19 cellular contexts compared by ENCODE assay signal in genomic region chr6:35267897-35268296, GRCh38. TPM values are rescaled to one million over a fixed set of nuclear protein-coding genes. Genes with fewer than 3 reads are reported as not detected.
A peak's percentile ranks its signal among the peaks of the same experiment; 100 is the strongest.
DNase-seq lines count a peak whose midpoint lies in the region; ATAC-seq and TF ChIP-seq lines count a peak whose summit lies in the region.
"Had no signal": no experiment of that assay in that cellular context is flagged by ENCODE, and none has a peak within 500 bp of the region (broad histone marks: within the 10 kb centered on the region; RNA-seq: fewer than 3 reads in every experiment).

No MANE protein-coding gene starts in this region.

- in situ Hi-C loops in gastrocnemius medialis (cut with MboI; ENCODE audit: low sequenced_read_pairs in 4 of 4) = no loop called here

- H3K4me1 Mint-ChIP-seq in CD4-positive, CD25-positive, alpha-beta regulatory T cell = peaks cover 25 to 52% (median 36%) of the 10 kb centered on the region in 4 donors
- H3K4me1 Mint-ChIP-seq in endodermal cell = peaks cover 31% of the 10 kb centered on the region

- H3K36me3 ChIP-seq in CD4-positive, CD25-positive, alpha-beta regulatory T cell (ENCODE audit: control insufficient read depth, insufficient read depth, low read length) = no peaks in the 10 kb centered on the region
- H3K36me3 ChIP-seq in HEK293 (ENCODE audit: control insufficient read depth in 2 of 2, insufficient read depth in 1 of 2, low read length in 2 of 2) (no peaks in the 10 kb centered on the region; a peak in 1 of 3 replicates), endodermal cell (ENCODE audit: control insufficient read depth, insufficient read depth, low read length) (no peaks in the 10 kb centered on the region), gastrocnemius medialis (no peaks in the 10 kb centered on the region)
- H3K36me3 ChIP-seq: BE2C had no signal

- H3K36me3 Mint-ChIP-seq in CD4-positive, CD25-positive, alpha-beta regulatory T cell = peaks cover 20% of the 10 kb centered on the region
- peaks cover 12% of the 10 kb centered on the region for H3K36me3 Mint-ChIP-seq in endodermal cell (ENCODE audit: low read depth)

- intact Hi-C loops in gastrocnemius medialis (cut with DNase I; ENCODE audit: low total_unique reads) = loop anchor here (10.0 kb wide), 1 partner anchor 467 kb away; the partner anchor contains the start of gene ARMC12

- no peaks in the 10 kb centered on the region for H3K9me3 ChIP-seq in CD4-positive, CD25-positive, alpha-beta regulatory T cell (ENCODE audit: control insufficient read depth in 2 of 2, low read length in 2 of 2)
- no peaks in the 10 kb centered on the region for H3K9me3 ChIP-seq in HEK293 (ENCODE audit: control insufficient read depth, insufficient read depth, low read depth, low read length)
- H3K9me3 ChIP-seq in endodermal cell (ENCODE audit: control insufficient read depth, low read length) = no peaks in the 10 kb centered on the region
- no peaks in the 10 kb centered on the region for H3K9me3 ChIP-seq in gastrocnemius medialis
- H3K9me3 ChIP-seq: BE2C, HAP-1 had no signal

- peak overlapping the region in 2 of 3 donors; percentile 20 to 38 for H3K27ac Mint-ChIP-seq in CD4-positive, CD25-positive, alpha-beta regulatory T cell
- H3K27ac Mint-ChIP-seq in endodermal cell = peak overlapping the region; percentile 71
- H3K27ac Mint-ChIP-seq: HFFc6 had no signal

- no peak for ATAC-seq in CD4-positive, CD25-positive, alpha-beta regulatory T cell (ENCODE audit: low read depth in 2 of 2)
- ATAC-seq in gastrocnemius medialis = no peak
- ATAC-seq: K562 had no signal

- 66% methylated on average over 1 of the region's 2 CpGs; no CpG with 5 or more reads in 1 of the 2 experiments for WGBS in endodermal cell (ENCODE audit: insufficient coverage in 1 of 2, insufficient read length in 1 of 2), 2 experiments

- H3K27me3 Mint-ChIP-seq in CD4-positive, CD25-positive, alpha-beta regulatory T cell = no peaks in the 10 kb centered on the region
- H3K27me3 Mint-ChIP-seq in endodermal cell (ENCODE audit: insufficient read depth) = no peaks in the 10 kb centered on the region
- H3K27me3 Mint-ChIP-seq: CD4-positive, alpha-beta memory T cell had no signal

- POLR2A ChIA-PET in HEK293 (lab: Yijun Ruan, JAX) = interaction anchor here (0.7 to 2.1 kb wide), 4 partner anchors 9 to 182 kb away, joined by 4 to 20 read pairs (median 5); partner anchors contain the start of gene ZNF76

- no peaks in the 10 kb centered on the region for H3K9me3 Mint-ChIP-seq in CD4-positive, CD25-positive, alpha-beta regulatory T cell
- no peaks in the 10 kb centered on the region for H3K9me3 Mint-ChIP-seq in endodermal cell
- H3K9me3 Mint-ChIP-seq: CD4-positive, alpha-beta memory T cell; HFFc6 had no signal

- H3K4me1 ChIP-seq in CD4-positive, CD25-positive, alpha-beta regulatory T cell (ENCODE audit: control insufficient read depth, insufficient read depth, low read length, poor library complexity, severe bottlenecking) = no peaks in the 10 kb centered on the region
- H3K4me1 ChIP-seq in HEK293 (ENCODE audit: control insufficient read depth, insufficient read depth, low read length) (peaks cover 4% of the 10 kb centered on the region; the same call in 1 of the 2 replicates), endodermal cell (ENCODE audit: control insufficient read depth, insufficient read depth, low read length) (peaks cover 23% of the 10 kb centered on the region), gastrocnemius medialis (peaks cover 47 to 48% of the 10 kb centered on the region in 2 donors)
- H3K4me1 ChIP-seq: HAP-1 had no signal

- H3K27ac ChIP-seq in CD4-positive, CD25-positive, alpha-beta regulatory T cell (ENCODE audit: insufficient read depth, low read length, poor library complexity, severe bottlenecking) = no peak overlapping the region
- H3K27ac ChIP-seq in HEK293 (ENCODE audit: extremely low read depth, low read depth, low read length) (no peak overlapping the region), endodermal cell (ENCODE audit: low read depth, low read length) (no peak overlapping the region), gastrocnemius medialis (peak overlapping the region in 3 of 4 donors; percentile 3 to 48 (median 14))
- H3K27ac ChIP-seq: GM23248 had no signal

- no peak for TF ChIP-seq POLR2A in gastrocnemius medialis (IDR thresholded peaks at IDR 0.05)

- DNase-seq in CD4-positive, CD25-positive, alpha-beta regulatory T cell = no peak
- no peak for DNase-seq in endodermal cell
- DNase-seq in gastrocnemius medialis = no peak
- DNase-seq in NCI-H1930 (lab: John Stamatoyannopoulos, UW) = no peak
- no peak for DNase-seq in Ammon's horn (ENCODE audit: low spot score)
- no peak for DNase-seq in stimulated activated CD4-positive, alpha-beta T cell treated with anti-CD3 and anti-CD28 coated beads, Interleukin-12 subunit alpha, Interleukin-12 subunit beta, amount 100 ng/mL, for 4 hours
- DNase-seq: C1 segment of cervical spinal cord; CD4-positive, alpha-beta memory T cell; DMS153; DMS79; GDM1; GM23248; HFFc6; IMR-90 had no signal

- H3K27me3 ChIP-seq in CD4-positive, CD25-positive, alpha-beta regulatory T cell (ENCODE audit: control insufficient read depth, insufficient read depth, low read length) = no peaks in the 10 kb centered on the region
- H3K27me3 ChIP-seq in endodermal cell (ENCODE audit: control insufficient read depth, insufficient read depth, low read length, poor library complexity, severe bottlenecking) = no peaks in the 10 kb centered on the region
- H3K27me3 ChIP-seq in gastrocnemius medialis = no peaks in the 10 kb centered on the region
- H3K27me3 ChIP-seq: BE2C had no signal

- H3K9ac ChIP-seq in endodermal cell (ENCODE audit: extremely low read depth, low read length, poor library complexity, severe bottlenecking) = peak overlapping the region; percentile 27
- H3K9ac ChIP-seq: GM23248 had no signal

- CTCF ChIA-PET in HEK293 (lab: Yijun Ruan, JAX) = interaction anchor here (0.7 to 1.3 kb wide), 6 partner anchors 20 to 200 kb away, joined by 3 to 10 read pairs (median 3); no protein-coding TSS in a partner anchor

- TF ChIP-seq CTCF in HEK293 (tag by site-specific recombination; IDR thresholded peaks at IDR 0.05) = no peak
- TF ChIP-seq CTCF in endodermal cell (conservative IDR thresholded peaks at IDR 0.05) = no peak
- TF ChIP-seq CTCF in gastrocnemius medialis (IDR thresholded peaks at IDR 0.05 in 4 of 5, conservative IDR thresholded peaks at IDR 0.05 in 1 of 5) = no peak

- no peak overlapping the region for H3K4me3 ChIP-seq in CD4-positive, CD25-positive, alpha-beta regulatory T cell (ENCODE audit: low read depth, low read length)
- H3K4me3 ChIP-seq in HEK293 (ENCODE audit: low read depth, low read length) = no peak overlapping the region
- H3K4me3 ChIP-seq in endodermal cell (ENCODE audit: low read length) = no peak overlapping the region
- H3K4me3 ChIP-seq in gastrocnemius medialis = no peak overlapping the region
- H3K4me3 ChIP-seq: GM23248, HAP-1, K562 had no signal

- H3K4me3 Mint-ChIP-seq in CD4-positive, CD25-positive, alpha-beta regulatory T cell = no peak overlapping the region
- H3K4me3 Mint-ChIP-seq in endodermal cell = no peak overlapping the region
- H3K4me3 Mint-ChIP-seq: CD4-positive, alpha-beta memory T cell; HFFc6 had no signal

TF ChIP-seq in HEK293, 187 proteins besides CTCF, POLR2A, EP300 and RAD21:
- TF ChIP-seq ZNF121 (tag by site-specific recombination; IDR thresholded peaks at IDR 0.05) = no peak
- TF ChIP-seq SP2 (tag by site-specific recombination; IDR thresholded peaks at IDR 0.05) = no peak
- TF ChIP-seq KLF1 (tag by site-specific recombination; IDR thresholded peaks at IDR 0.05) = no peak
- no peak for TF ChIP-seq ZNF560 (tag by site-specific recombination; IDR thresholded peaks at IDR 0.05; ENCODE audit: borderline replicate concordance)
- TF ChIP-seq SP7 (tag by site-specific recombination; IDR thresholded peaks at IDR 0.05) = 0 out of 2 replicates have a peak, but pooled peaks have one; percentile 26
- no peak for TF ChIP-seq OSR2 (tag by site-specific recombination; IDR thresholded peaks at IDR 0.05)

RNA-seq across cellular contexts. Expression of gene ZNF76, which starts 8.4 kb away (rescaled TPM):
- 66.6 TPM for total RNA-seq in CD4-positive, CD25-positive, alpha-beta regulatory T cell
- polyA plus RNA-seq in CD4-positive, CD25-positive, alpha-beta regulatory T cell = 10 to 100 TPM; 18.7 to 25.1 (median 20.5) TPM
- 10 to 100 TPM; 39.0 to 42.9 TPM for total RNA-seq in endodermal cell
- 46.7 TPM for polyA plus RNA-seq in endodermal cell (2013, experiment 1 of 2)
- polyA plus RNA-seq in endodermal cell (2013, experiment 2 of 2) = 38.9 TPM
- total RNA-seq in gastrocnemius medialis = 10 to 100 TPM; 26.1 to 35.2 (median 27.5) TPM

RNA-seq across cellular contexts. Expression of gene DEF6, which starts 29.7 kb away (rescaled TPM):
- total RNA-seq in CD4-positive, CD25-positive, alpha-beta regulatory T cell = 247 TPM
- 100 to 1,000 TPM; 134 to 142 (median 139) TPM for polyA plus RNA-seq in CD4-positive, CD25-positive, alpha-beta regulatory T cell
- total RNA-seq in endodermal cell = 1 to 10 TPM; 6.3 to 6.8 TPM
- 2.0 TPM for polyA plus RNA-seq in endodermal cell (2013, experiment 1 of 2)
- polyA plus RNA-seq in endodermal cell (2013, experiment 2 of 2) = 2.2 TPM
- total RNA-seq in gastrocnemius medialis = 1 to 10 TPM in 1 of 4 donors, under 1 TPM in 3; 0.15 to 2.9 (median 0.68) TPM
- total RNA-seq: A172 had no signal

RNA-seq across cellular contexts. Expression of gene SCUBE3, which starts 54.1 kb away (rescaled TPM):
- not detected for total RNA-seq in CD4-positive, CD25-positive, alpha-beta regulatory T cell
- polyA plus RNA-seq in CD4-positive, CD25-positive, alpha-beta regulatory T cell = under 1 TPM in 3 of 4 donors, not detected in 1; 0.03 to 0.11 (median 0.05) TPM
- total RNA-seq in endodermal cell (under 1 TPM; 0.27 to 0.86 TPM), gastrocnemius medialis (under 1 TPM in 2 of 4 donors, not detected in 2; 0.05 to 0.07 TPM)
- polyA plus RNA-seq in endodermal cell (2013, experiment 1 of 2) = 22.4 TPM
- 18.8 TPM for polyA plus RNA-seq in endodermal cell (2013, experiment 2 of 2)
- total RNA-seq: CD4-positive, alpha-beta memory T cell; K562 had no signal

Comparison
In these comparisons a context has a peak if more than half of its experiments do, and no peak if none do; other contexts are left out.
1. H3K27ac ChIP-seq: peak in gastrocnemius medialis (3 of 4); none in CD4-positive, CD25-positive, alpha-beta regulatory T cell (single experiment), HEK293 (single experiment) and endodermal cell (single experiment).
2. RNA of gene DEF6, which starts 29.7 kb away (total RNA-seq): 247 TPM in CD4-positive, CD25-positive, alpha-beta regulatory T cell (single experiment); 6.3 to 6.8 TPM in endodermal cell and 0.15 to 2.9 TPM in gastrocnemius medialis; every median in the first group is over 10 times any median in the second.